In genomic region chr6:30142665-30143064, GRCh38 we compare ENCODE assay signal across 8 cellular contexts.
"Had no signal": no experiment of that assay in that cellular context is flagged by ENCODE, and none has a peak within 500 bp of the region (broad histone marks: within the 10 kb centered on the region; RNA-seq: fewer than 3 reads in every experiment).

No MANE protein-coding gene starts in this region.

- DNase-seq: IMR-90, KBM-7, KG1 had no signal

- FAIRE-seq: HepG2, HTR-8/SVneo, K562 had no signal

- H3K27ac ChIP-seq: HL-60, KMS-11 had no signal

- ATAC-seq: HepG2, K562 had no signal

- H3K4me3 ChIP-seq: K562 had no signal
